8 cellular contexts compared by ENCODE assay signal in genomic region chrX:85109235-85109634, GRCh38.
DNase-seq lines count a peak whose midpoint lies in the region; ATAC-seq, FAIRE-seq and TF ChIP-seq lines count a peak whose summit lies in the region.

No MANE protein-coding gene starts in this region.

- no peaks in the 10 kb centered on the region for H3K79me2 ChIP-seq in H1 (ENCODE audit: control insufficient read depth in 1 of 2, insufficient read depth in 2 of 2, low read length in 2 of 2)

- no peaks in the 10 kb centered on the region for H3K23me2 ChIP-seq in H1 (ENCODE audit: low read depth, low read length)

- TF ChIP-seq CTCF in heart left ventricle (IDR thresholded peaks at IDR 0.05): peak in 7 of 12 donors; percentile 10 to 44 (median 14)
- TF ChIP-seq CTCF in right atrium auricular region (IDR thresholded peaks at IDR 0.05): peak in 1 of 2 donors; percentile 49
- TF ChIP-seq CTCF in LNCaP clone FGC (IDR thresholded peaks at IDR 0.05; ENCODE audit: control insufficient read depth, extremely low read depth, insufficient read depth): peak; percentile 68
- TF ChIP-seq CTCF in H1 (IDR thresholded peaks at IDR 0.05; ENCODE audit: control extremely low read depth in 1 of 3, insufficient read depth in 1 of 3, low read depth in 1 of 3, low read length in 3 of 3): peak; percentile 36 to 60 (median 51)
- no peak for TF ChIP-seq CTCF in suprapubic skin (IDR thresholded peaks at IDR 0.05)
- peak in 2 of 6 experiments; percentile 11 to 23 for TF ChIP-seq CTCF in upper lobe of left lung (IDR thresholded peaks at IDR 0.05)

- no peak overlapping the region for H2BK120ac ChIP-seq in H1 (replicated peaks; ENCODE audit: low read depth, low read length)

- no peak overlapping the region for H3K14ac ChIP-seq in H1 (ENCODE audit: insufficient read length)

- no peak overlapping the region for H2BK15ac ChIP-seq in H1 (ENCODE audit: low read length)

- H4K91ac ChIP-seq in H1 (replicated peaks; ENCODE audit: insufficient read length, low read length): no peak overlapping the region

- H4K5ac ChIP-seq in H1 (ENCODE audit: insufficient read length, low read depth, low read length): no peak overlapping the region

- H3K9ac ChIP-seq in H1 (replicated peaks in 1 of 4; ENCODE audit: extremely low read depth in 1 of 4, low read depth in 3 of 4, low read length in 3 of 4): no peak overlapping the region

- no peaks in the 10 kb centered on the region for H4K20me1 ChIP-seq in H1 (replicated peaks in 1 of 2; ENCODE audit: control insufficient read depth in 1 of 2, insufficient read depth in 2 of 2, low read length in 2 of 2)

- no peak for TF ChIP-seq EP300 in H1 (IDR thresholded peaks at IDR 0.05; ENCODE audit: borderline replicate concordance in 1 of 2, low read depth in 2 of 2, low read length in 2 of 2)
- TF ChIP-seq EP300 in suprapubic skin (IDR thresholded peaks at IDR 0.05): no peak
- no peak for TF ChIP-seq EP300 in upper lobe of left lung (IDR thresholded peaks at IDR 0.05)

- DNase-seq in heart left ventricle (no peak), right atrium auricular region (ENCODE audit: low spot score) (no peak), LNCaP clone FGC (ENCODE audit: low read depth) (no peak), H1 (ENCODE audit: low read depth in 1 of 2, low spot score in 2 of 2) (peak in 1 of 2 experiments; percentile 56), suprapubic skin (ENCODE audit: low spot score in 2 of 2) (no peak), GM19239 (ENCODE audit: insufficient read length, low spot score) (no peak), upper lobe of left lung (no peak)

- H3K56ac ChIP-seq in H1 (replicated peaks; ENCODE audit: insufficient read length, low read depth, low read length): no peak overlapping the region

- H3K36me3 ChIP-seq in heart left ventricle: no peaks in the 10 kb centered on the region
- H3K36me3 ChIP-seq in right atrium auricular region: no peaks in the 10 kb centered on the region
- H3K36me3 ChIP-seq in H1 (ENCODE audit: control insufficient read depth in 2 of 4, insufficient read depth in 4 of 4, low read length in 3 of 4): no peaks in the 10 kb centered on the region
- H3K36me3 ChIP-seq in suprapubic skin: no peaks in the 10 kb centered on the region
- H3K36me3 ChIP-seq in upper lobe of left lung: no peaks in the 10 kb centered on the region

- no peak overlapping the region for H3K4me3 ChIP-seq in heart left ventricle
- no peak overlapping the region for H3K4me3 ChIP-seq in right atrium auricular region
- H3K4me3 ChIP-seq in LNCaP clone FGC (ENCODE audit: low read depth, low read length): no peak overlapping the region
- H3K4me3 ChIP-seq in H1 (ENCODE audit: extremely low read depth in 1 of 4, insufficient read depth in 2 of 4, low read depth in 3 of 4, low read length in 4 of 4): no peak overlapping the region
- H3K4me3 ChIP-seq in suprapubic skin: no peak overlapping the region
- no peak overlapping the region for H3K4me3 ChIP-seq in upper lobe of left lung

- H3K9me3 ChIP-seq in heart left ventricle (no peaks in the 10 kb centered on the region), right atrium auricular region (no peaks in the 10 kb centered on the region), H1 (ENCODE audit: insufficient read depth in 2 of 2, low read depth in 1 of 2, low read length in 1 of 2) (no peaks in the 10 kb centered on the region), suprapubic skin (no peaks in the 10 kb centered on the region), upper lobe of left lung (no peaks in the 10 kb centered on the region)

- TF ChIP-seq POLR2A in heart left ventricle (IDR thresholded peaks at IDR 0.05) (no peak), H1 (IDR thresholded peaks at IDR 0.05; ENCODE audit: control extremely low read depth in 1 of 2, low read depth in 2 of 2, low read length in 2 of 2) (no peak), suprapubic skin (IDR thresholded peaks at IDR 0.05) (no peak), upper lobe of left lung (IDR thresholded peaks at IDR 0.05) (no peak)

- intact Hi-C loops in heart left ventricle (cut with DNase I): no loop called here

- H3K27me3 ChIP-seq in heart left ventricle: peaks cover 0 to 4% (median 0%) of the 10 kb centered on the region in 9 donors
- H3K27me3 ChIP-seq in right atrium auricular region: no peaks in the 10 kb centered on the region
- H3K27me3 ChIP-seq in H1 (replicated peaks in 1 of 4; ENCODE audit: control insufficient read depth in 3 of 4, extremely low read depth in 1 of 4, insufficient read depth in 3 of 4, low read length in 3 of 4): no peaks in the 10 kb centered on the region
- H3K27me3 ChIP-seq in suprapubic skin: no peaks in the 10 kb centered on the region
- no peaks in the 10 kb centered on the region for H3K27me3 ChIP-seq in upper lobe of left lung

- H2BK20ac ChIP-seq in H1 (ENCODE audit: low read length): no peak overlapping the region

- no peak overlapping the region for H3K18ac ChIP-seq in H1 (ENCODE audit: extremely low read depth, low read length)

- no peak overlapping the region for H2AK5ac ChIP-seq in H1 (ENCODE audit: low read depth, low read length)

- H3K79me1 ChIP-seq in H1 (ENCODE audit: low read depth, low read length): no peaks in the 10 kb centered on the region

- ATAC-seq in heart left ventricle: no peak
- no peak for ATAC-seq in GM19467 (IDR thresholded peaks at IDR 0.05; ENCODE audit: unreplicated experiment)
- no peak for ATAC-seq in upper lobe of left lung (ENCODE audit: low FRiP score in 2 of 2)

- FAIRE-seq in H1 (lab: Jason Lieb, UNC) (peak; percentile 80), GM19239 (lab: Jason Lieb, UNC) (no peak)

- H4K8ac ChIP-seq in H1 (ENCODE audit: extremely low read depth, insufficient read depth, low read length): no peak overlapping the region

- CTCF ChIA-PET in H1 (lab: Charles Lee; ENCODE audit: partially characterized antibody): interaction anchor here (0.6 to 3.9 kb wide), 12 partner anchors 11 to 386 kb away, joined by 3 to 38 read pairs (median 3); no protein-coding TSS in a partner anchor

- H3K4me1 ChIP-seq in heart left ventricle (no peaks in the 10 kb centered on the region), right atrium auricular region (no peaks in the 10 kb centered on the region), H1 (replicated peaks in 1 of 4; ENCODE audit: control insufficient read depth in 3 of 4, insufficient read depth in 4 of 4, low read length in 3 of 4) (no peaks in the 10 kb centered on the region), suprapubic skin (no peaks in the 10 kb centered on the region), upper lobe of left lung (no peaks in the 10 kb centered on the region)

- H2BK5ac ChIP-seq in H1 (ENCODE audit: low read depth, low read length): no peak overlapping the region

- H2AFZ ChIP-seq in H1 (ENCODE audit: low read length): no peak overlapping the region

- H3K27ac ChIP-seq in heart left ventricle: no peak overlapping the region
- H3K27ac ChIP-seq in right atrium auricular region: no peak overlapping the region
- H3K27ac ChIP-seq in H1 (ENCODE audit: low read depth, low read length): no peak overlapping the region
- no peak overlapping the region for H3K27ac ChIP-seq in suprapubic skin
- H3K27ac ChIP-seq in upper lobe of left lung: no peak overlapping the region

- H3K4me2 ChIP-seq in H1 (ENCODE audit: insufficient read depth in 1 of 2, low read depth in 2 of 2, low read length in 2 of 2): no peak overlapping the region

- H3K4ac ChIP-seq in H1 (replicated peaks; ENCODE audit: insufficient read length, low read depth, low read length): no peak overlapping the region

- H2BK12ac ChIP-seq in H1 (ENCODE audit: low read depth, low read length): no peak overlapping the region

- H3K23ac ChIP-seq in H1 (ENCODE audit: insufficient read length): no peak overlapping the region

- POLR2A ChIA-PET in H1 (lab: Charles Lee; ENCODE audit: partially characterized antibody): no interaction called here

- WGBS in heart left ventricle, 4 donors: 54 to 70% (median 59%) methylated on average over 8 of the region's 8 CpGs
- WGBS in H1 (ENCODE audit: extremely low coverage in 1 of 2, insufficient coverage in 1 of 2, insufficient read length in 1 of 2, insufficient replicate concordance in 2 of 2, low coverage in 1 of 2, low lambda C conversion rate in 2 of 2, missing lambda C conversion rate in 1 of 2), 2 experiments: 63 to 100% methylated on average over 2 to 7 of the region's 8 CpGs
- 49% methylated on average over 8 of the region's 8 CpGs for WGBS in suprapubic skin
- 48 to 79% methylated on average over 8 of the region's 8 CpGs for WGBS in upper lobe of left lung, 2 donors

- peak; percentile 40 to 42; a peak in 3 of 4 replicates for TF ChIP-seq RAD21 in H1 (IDR thresholded peaks at IDR 0.05 in 1 of 2, conservative IDR thresholded peaks at IDR 0.05 in 1 of 2; ENCODE audit: low read depth in 2 of 2, low read length in 2 of 2)

TF ChIP-seq in H1, 55 proteins besides CTCF, POLR2A, EP300 and RAD21:
- TF ChIP-seq KDM4A (IDR thresholded peaks at IDR 0.05; ENCODE audit: low read depth, low read length, severe bottlenecking) (no peak), RFX5 (IDR thresholded peaks at IDR 0.05; ENCODE audit: borderline replicate concordance, low read depth, low read length) (no peak), POU5F1 (IDR thresholded peaks at IDR 0.05; ENCODE audit: low read depth, low read length) (no peak), SIX5 (IDR thresholded peaks at IDR 0.05; ENCODE audit: low read depth, low read length) (no peak), YY1 (IDR thresholded peaks at IDR 0.05; ENCODE audit: low read depth, low read length) (peak; percentile 87), HDAC6 (IDR thresholded peaks at IDR 0.05; ENCODE audit: low read depth, low read length) (no peak), JUND (IDR thresholded peaks at IDR 0.05; ENCODE audit: low read length) (no peak)
- TF ChIP-seq, protein P1, sequence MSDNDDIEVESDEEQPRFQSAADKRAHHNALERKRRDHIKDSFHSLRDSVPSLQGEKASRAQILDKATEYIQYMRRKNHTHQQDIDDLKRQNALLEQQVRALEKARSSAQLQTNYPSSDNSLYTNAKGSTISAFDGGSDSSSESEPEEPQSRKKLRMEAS (IDR thresholded peaks at IDR 0.05): no peak

Comparison
In these comparisons a context has a peak if more than half of its experiments do, and no peak if none do; other contexts are left out.
1. CTCF ChIP-seq: peak in heart left ventricle (7 of 12), LNCaP clone FGC (single experiment) and H1 (3 of 3); none in suprapubic skin (0 of 2).